ENCODE assay signal across 2 cellular contexts in the genomic region with DNA sequence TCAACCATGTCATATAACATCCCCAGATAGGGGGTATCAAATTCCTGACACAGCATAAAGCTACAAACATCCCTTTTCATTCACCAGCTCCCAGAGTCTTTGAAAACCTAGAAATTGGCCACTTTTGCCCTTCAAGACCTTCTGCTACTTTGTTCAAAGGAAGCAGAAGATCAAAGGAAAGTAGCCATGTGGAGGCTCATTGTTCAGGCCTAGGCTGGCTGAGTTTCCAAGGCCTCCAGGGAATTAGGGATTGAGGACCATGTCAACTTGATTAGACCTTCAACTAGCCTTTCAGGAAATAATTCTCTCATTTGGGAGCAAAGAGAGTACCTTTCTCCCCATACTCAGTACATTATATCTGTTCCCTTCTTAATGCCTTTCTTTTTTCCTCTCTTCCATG.
TF ChIP-seq lines count a peak whose summit lies in the region.

No MANE protein-coding gene starts in this region.

TF ChIP-seq in IMR-90, 13 proteins besides CTCF, POLR2A, EP300 and RAD21:
- TF ChIP-seq CEBPB (IDR thresholded peaks at IDR 0.05; ENCODE audit: low read depth, low read length) (no peak), CHD1 (IDR thresholded peaks at IDR 0.05; ENCODE audit: low read depth, low read length) (no peak), MAZ (IDR thresholded peaks at IDR 0.05; ENCODE audit: borderline replicate concordance, low read depth, low read length) (no peak), MAFK (IDR thresholded peaks at IDR 0.05; ENCODE audit: low read depth, low read length) (peak; percentile 31)
TF ChIP-seq in IMR-90: peak in this region for 1.

TF ChIP-seq in K562, 482 proteins besides CTCF, POLR2A, EP300 and RAD21:
- peak; percentile 58; the same call in 1 of the 2 replicates for TF ChIP-seq ZNF316 (IDR thresholded peaks at IDR 0.05)
- no peak for TF ChIP-seq POLR2B (IDR thresholded peaks at IDR 0.05; ENCODE audit: low read depth, partially characterized antibody)
- no peak for TF ChIP-seq SMAD1 (IDR thresholded peaks at IDR 0.05; ENCODE audit: low read depth, low read length, partially characterized antibody)
- TF ChIP-seq C11orf30 (IDR thresholded peaks at IDR 0.05; ENCODE audit: low read depth): peak; percentile 30; the same call in 1 of the 2 replicates
- TF ChIP-seq HMG20A (CRISPR knock-in tag; conservative IDR thresholded peaks at IDR 0.05): no peak
- TF ChIP-seq, protein P1, sequence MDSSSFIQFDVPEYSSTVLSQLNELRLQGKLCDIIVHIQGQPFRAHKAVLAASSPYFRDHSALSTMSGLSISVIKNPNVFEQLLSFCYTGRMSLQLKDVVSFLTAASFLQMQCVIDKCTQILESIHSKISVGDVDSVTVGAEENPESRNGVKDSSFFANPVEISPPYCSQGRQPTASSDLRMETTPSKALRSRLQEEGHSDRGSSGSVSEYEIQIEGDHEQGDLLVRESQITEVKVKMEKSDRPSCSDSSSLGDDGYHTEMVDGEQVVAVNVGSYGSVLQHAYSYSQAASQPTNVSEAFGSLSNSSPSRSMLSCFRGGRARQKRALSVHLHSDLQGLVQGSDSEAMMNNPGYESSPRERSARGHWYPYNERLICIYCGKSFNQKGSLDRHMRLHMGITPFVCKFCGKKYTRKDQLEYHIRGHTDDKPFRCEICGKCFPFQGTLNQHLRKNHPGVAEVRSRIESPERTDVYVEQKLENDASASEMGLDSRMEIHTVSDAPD (CRISPR knock-in tag; IDR thresholded peaks at IDR 0.05): no peak
